In the genomic region with DNA sequence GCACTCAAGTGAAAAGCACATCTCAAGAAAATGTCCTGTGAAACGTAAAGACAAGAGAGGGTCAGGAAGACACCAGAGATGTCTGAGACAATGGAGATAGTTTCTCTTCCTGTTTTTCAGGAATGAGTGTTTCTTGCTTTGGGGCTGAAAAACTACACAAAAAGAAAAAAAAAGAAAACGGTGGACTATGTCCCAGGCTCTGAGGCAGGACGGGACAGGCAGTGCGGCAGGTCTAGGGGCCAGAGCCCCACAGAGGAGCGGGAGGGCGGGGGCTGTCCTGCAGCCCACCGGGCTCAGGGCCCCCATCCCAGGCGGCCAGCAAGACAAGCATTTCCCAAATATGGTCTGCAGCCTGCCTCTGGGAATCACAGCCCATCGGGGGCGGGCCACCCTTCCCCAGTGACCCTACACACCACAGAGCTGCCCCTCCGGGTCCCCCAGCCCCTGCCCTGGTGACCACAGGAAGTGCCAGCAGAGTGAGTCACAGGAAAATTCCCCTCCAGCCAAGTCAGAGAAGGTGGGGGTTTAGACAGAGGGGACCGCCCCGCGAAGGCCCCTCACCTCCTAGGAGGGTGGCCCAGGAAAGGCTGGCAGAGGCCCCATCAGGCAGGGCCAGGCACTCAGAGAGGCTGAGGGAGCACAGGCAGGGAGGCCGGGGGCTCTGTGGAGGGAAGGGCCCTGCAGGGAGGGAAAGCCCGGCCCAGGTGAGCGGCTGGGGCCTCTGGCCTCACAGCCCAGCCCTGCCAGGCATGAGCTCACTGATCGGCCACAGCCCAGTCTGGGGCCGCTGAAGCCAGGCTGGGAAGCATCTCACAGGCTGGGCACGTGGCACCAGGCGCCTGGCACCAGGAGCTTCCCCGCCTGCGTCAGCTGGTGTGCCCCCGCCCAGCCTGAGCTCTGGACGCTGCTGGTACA, we compare ENCODE assay signal across 1 cellular context.
TF ChIP-seq lines count a peak whose summit lies in the region.

No MANE protein-coding gene starts in this region.

TF ChIP-seq in HepG2, 621 proteins besides CTCF, POLR2A, EP300 and RAD21 (continued from another document and continues in another):
- TF ChIP-seq FOXP1 (IDR thresholded peaks at IDR 0.05) (no peak), FOXP1 (CRISPR knock-in tag; IDR thresholded peaks at IDR 0.05) (peak; percentile 19; the same call in 1 of the 2 replicates), KLF15 (CRISPR knock-in tag; IDR thresholded peaks at IDR 0.05; ENCODE audit: borderline replicate concordance) (0 out of 2 replicates have a peak, but pooled peaks have one; percentile 51), ZSCAN30 (CRISPR knock-in tag; IDR thresholded peaks at IDR 0.05) (peak; percentile 20; the same call in 1 of the 2 replicates), SAFB2 (CRISPR knock-in tag; IDR thresholded peaks at IDR 0.05; ENCODE audit: borderline replicate concordance, low read depth) (no peak; the same call in 1 of the 2 replicates), HOXA5 (CRISPR knock-in tag; IDR thresholded peaks at IDR 0.05) (peak; percentile 85), ZNF629 (CRISPR knock-in tag; conservative IDR thresholded peaks at IDR 0.05) (no peak; the same call in 1 of the 2 replicates), GTF2F1 (IDR thresholded peaks at IDR 0.05; ENCODE audit: low read length) (peak; percentile 57; the same call in 1 of the 2 replicates), ELF4 (CRISPR knock-in tag; IDR thresholded peaks at IDR 0.05; ENCODE audit: borderline replicate concordance) (no peak), BRD4 (CRISPR knock-in tag; IDR thresholded peaks at IDR 0.05) (no peak), ZNF567 (CRISPR knock-in tag; IDR thresholded peaks at IDR 0.05; ENCODE audit: borderline replicate concordance) (peak; percentile 58; the same call in 1 of the 2 replicates), ELF3 (CRISPR knock-in tag; IDR thresholded peaks at IDR 0.05) (peak; percentile 83), IRF2 (CRISPR knock-in tag; IDR thresholded peaks at IDR 0.05) (peak; percentile 94), ETV5 (CRISPR knock-in tag; IDR thresholded peaks at IDR 0.05; ENCODE audit: borderline replicate concordance) (peak; percentile 100), FOXA1 (IDR thresholded peaks at IDR 0.05) (no peak), FOXA1 (CRISPR knock-in tag; IDR thresholded peaks at IDR 0.05) (peak; percentile 29; the same call in 1 of the 2 replicates), STAG1 (CRISPR knock-in tag; IDR thresholded peaks at IDR 0.05) (peak; percentile 9; the same call in 1 of the 2 replicates), ZNF337 (CRISPR knock-in tag; IDR thresholded peaks at IDR 0.05; ENCODE audit: borderline replicate concordance, low read depth) (peak; percentile 74; the same call in 1 of the 2 replicates), ZC3H13 (CRISPR knock-in tag; IDR thresholded peaks at IDR 0.05) (0 out of 2 replicates have a peak, but pooled peaks have one; percentile 68), ZNF367 (CRISPR knock-in tag; IDR thresholded peaks at IDR 0.05; ENCODE audit: borderline replicate concordance) (no peak), BRCA1 (CRISPR knock-in tag; IDR thresholded peaks at IDR 0.05) (peak; percentile 66; the same call in 1 of the 2 replicates), HOXD1 (CRISPR knock-in tag; IDR thresholded peaks at IDR 0.05) (no peak; the same call in 1 of the 2 replicates), ZNF530 (CRISPR knock-in tag; IDR thresholded peaks at IDR 0.05; ENCODE audit: low read depth) (no peak), ZSCAN9 (CRISPR knock-in tag; IDR thresholded peaks at IDR 0.05; ENCODE audit: borderline replicate concordance) (peak; percentile 57; the same call in 1 of the 2 replicates), SYNCRIP (IDR thresholded peaks at IDR 0.05; ENCODE audit: insufficient read depth, low read depth, low read length) (no peak), SP2 (CRISPR knock-in tag; IDR thresholded peaks at IDR 0.05) (no peak), ZNF746 (CRISPR knock-in tag; IDR thresholded peaks at IDR 0.05) (peak; percentile 98), SOX5 (CRISPR knock-in tag; IDR thresholded peaks at IDR 0.05; ENCODE audit: borderline replicate concordance) (peak; percentile 83; the same call in 1 of the 2 replicates), KDM5A (IDR thresholded peaks at IDR 0.05; ENCODE audit: borderline replicate concordance, low read length) (no peak)
- TF ChIP-seq, protein P1, sequence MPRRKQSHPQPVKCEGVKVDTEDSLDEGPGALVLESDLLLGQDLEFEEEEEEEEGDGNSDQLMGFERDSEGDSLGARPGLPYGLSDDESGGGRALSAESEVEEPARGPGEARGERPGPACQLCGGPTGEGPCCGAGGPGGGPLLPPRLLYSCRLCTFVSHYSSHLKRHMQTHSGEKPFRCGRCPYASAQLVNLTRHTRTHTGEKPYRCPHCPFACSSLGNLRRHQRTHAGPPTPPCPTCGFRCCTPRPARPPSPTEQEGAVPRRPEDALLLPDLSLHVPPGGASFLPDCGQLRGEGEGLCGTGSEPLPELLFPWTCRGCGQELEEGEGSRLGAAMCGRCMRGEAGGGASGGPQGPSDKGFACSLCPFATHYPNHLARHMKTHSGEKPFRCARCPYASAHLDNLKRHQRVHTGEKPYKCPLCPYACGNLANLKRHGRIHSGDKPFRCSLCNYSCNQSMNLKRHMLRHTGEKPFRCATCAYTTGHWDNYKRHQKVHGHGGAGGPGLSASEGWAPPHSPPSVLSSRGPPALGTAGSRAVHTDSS (CRISPR knock-in tag; conservative IDR thresholded peaks at IDR 0.05), result 0 out of 2 replicates have a peak, but pooled peaks have one; percentile 62
- TF ChIP-seq, protein P2, sequence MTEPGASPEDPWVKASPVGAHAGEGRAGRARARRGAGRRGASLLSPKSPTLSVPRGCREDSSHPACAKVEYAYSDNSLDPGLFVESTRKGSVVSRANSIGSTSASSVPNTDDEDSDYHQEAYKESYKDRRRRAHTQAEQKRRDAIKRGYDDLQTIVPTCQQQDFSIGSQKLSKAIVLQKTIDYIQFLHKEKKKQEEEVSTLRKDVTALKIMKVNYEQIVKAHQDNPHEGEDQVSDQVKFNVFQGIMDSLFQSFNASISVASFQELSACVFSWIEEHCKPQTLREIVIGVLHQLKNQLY (CRISPR knock-in tag; IDR thresholded peaks at IDR 0.05), result peak; percentile 86
- TF ChIP-seq, protein P3, sequence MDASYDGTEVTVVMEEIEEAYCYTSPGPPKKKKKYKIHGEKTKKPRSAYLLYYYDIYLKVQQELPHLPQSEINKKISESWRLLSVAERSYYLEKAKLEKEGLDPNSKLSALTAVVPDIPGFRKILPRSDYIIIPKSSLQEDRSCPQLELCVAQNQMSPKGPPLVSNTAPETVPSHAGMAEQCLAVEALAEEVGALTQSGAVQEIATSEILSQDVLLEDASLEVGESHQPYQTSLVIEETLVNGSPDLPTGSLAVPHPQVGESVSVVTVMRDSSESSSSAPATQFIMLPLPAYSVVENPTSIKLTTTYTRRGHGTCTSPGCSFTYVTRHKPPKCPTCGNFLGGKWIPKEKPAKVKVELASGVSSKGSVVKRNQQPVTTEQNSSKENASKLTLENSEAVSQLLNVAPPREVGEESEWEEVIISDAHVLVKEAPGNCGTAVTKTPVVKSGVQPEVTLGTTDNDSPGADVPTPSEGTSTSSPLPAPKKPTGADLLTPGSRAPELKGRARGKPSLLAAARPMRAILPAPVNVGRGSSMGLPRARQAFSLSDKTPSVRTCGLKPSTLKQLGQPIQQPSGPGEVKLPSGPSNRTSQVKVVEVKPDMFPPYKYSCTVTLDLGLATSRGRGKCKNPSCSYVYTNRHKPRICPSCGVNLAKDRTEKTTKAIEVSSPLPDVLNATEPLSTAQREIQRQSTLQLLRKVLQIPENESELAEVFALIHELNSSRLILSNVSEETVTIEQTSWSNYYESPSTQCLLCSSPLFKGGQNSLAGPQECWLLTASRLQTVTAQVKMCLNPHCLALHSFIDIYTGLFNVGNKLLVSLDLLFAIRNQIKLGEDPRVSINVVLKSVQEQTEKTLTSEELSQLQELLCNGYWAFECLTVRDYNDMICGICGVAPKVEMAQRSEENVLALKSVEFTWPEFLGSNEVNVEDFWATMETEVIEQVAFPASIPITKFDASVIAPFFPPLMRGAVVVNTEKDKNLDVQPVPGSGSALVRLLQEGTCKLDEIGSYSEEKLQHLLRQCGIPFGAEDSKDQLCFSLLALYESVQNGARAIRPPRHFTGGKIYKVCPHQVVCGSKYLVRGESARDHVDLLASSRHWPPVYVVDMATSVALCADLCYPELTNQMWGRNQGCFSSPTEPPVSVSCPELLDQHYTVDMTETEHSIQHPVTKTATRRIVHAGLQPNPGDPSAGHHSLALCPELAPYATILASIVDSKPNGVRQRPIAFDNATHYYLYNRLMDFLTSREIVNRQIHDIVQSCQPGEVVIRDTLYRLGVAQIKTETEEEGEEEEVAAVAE (CRISPR knock-in tag; IDR thresholded peaks at IDR 0.05; ENCODE audit: borderline replicate concordance), result peak; percentile 66
- TF ChIP-seq, protein P4, sequence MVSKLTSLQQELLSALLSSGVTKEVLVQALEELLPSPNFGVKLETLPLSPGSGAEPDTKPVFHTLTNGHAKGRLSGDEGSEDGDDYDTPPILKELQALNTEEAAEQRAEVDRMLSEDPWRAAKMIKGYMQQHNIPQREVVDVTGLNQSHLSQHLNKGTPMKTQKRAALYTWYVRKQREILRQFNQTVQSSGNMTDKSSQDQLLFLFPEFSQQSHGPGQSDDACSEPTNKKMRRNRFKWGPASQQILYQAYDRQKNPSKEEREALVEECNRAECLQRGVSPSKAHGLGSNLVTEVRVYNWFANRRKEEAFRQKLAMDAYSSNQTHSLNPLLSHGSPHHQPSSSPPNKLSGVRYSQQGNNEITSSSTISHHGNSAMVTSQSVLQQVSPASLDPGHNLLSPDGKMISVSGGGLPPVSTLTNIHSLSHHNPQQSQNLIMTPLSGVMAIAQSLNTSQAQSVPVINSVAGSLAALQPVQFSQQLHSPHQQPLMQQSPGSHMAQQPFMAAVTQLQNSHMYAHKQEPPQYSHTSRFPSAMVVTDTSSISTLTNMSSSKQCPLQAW (CRISPR knock-in tag; IDR thresholded peaks at IDR 0.05), result peak; percentile 98
- TF ChIP-seq, protein P5, sequence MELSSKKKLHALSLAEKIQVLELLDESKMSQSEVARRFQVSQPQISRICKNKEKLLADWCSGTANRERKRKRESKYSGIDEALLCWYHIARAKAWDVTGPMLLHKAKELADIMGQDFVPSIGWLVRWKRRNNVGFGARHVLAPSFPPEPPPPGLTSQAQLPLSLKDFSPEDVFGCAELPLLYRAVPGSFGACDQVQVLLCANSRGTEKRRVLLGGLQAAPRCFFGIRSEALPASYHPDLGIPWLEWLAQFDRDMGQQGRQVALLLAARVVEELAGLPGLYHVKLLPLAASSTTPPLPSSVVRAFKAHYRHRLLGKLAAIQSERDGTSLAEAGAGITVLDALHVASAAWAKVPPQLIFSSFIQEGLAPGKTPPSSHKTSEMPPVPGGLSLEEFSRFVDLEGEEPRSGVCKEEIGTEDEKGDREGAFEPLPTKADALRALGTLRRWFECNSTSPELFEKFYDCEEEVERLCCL (CRISPR knock-in tag; IDR thresholded peaks at IDR 0.05; ENCODE audit: borderline replicate concordance), result 0 out of 2 replicates have a peak, but pooled peaks have one; percentile 9
- TF ChIP-seq, protein P6, sequence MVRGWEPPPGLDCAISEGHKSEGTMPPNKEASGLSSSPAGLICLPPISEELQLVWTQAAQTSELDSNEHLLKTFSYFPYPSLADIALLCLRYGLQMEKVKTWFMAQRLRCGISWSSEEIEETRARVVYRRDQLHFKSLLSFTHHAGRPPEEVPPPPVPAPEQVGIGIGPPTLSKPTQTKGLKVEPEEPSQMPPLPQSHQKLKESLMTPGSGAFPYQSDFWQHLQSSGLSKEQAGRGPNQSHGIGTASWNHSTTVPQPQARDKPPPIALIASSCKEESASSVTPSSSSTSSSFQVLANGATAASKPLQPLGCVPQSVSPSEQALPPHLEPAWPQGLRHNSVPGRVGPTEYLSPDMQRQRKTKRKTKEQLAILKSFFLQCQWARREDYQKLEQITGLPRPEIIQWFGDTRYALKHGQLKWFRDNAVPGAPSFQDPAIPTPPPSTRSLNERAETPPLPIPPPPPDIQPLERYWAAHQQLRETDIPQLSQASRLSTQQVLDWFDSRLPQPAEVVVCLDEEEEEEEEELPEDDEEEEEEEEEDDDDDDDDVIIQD (CRISPR knock-in tag; IDR thresholded peaks at IDR 0.05; ENCODE audit: low read depth), result no peak
- TF ChIP-seq, protein P7, sequence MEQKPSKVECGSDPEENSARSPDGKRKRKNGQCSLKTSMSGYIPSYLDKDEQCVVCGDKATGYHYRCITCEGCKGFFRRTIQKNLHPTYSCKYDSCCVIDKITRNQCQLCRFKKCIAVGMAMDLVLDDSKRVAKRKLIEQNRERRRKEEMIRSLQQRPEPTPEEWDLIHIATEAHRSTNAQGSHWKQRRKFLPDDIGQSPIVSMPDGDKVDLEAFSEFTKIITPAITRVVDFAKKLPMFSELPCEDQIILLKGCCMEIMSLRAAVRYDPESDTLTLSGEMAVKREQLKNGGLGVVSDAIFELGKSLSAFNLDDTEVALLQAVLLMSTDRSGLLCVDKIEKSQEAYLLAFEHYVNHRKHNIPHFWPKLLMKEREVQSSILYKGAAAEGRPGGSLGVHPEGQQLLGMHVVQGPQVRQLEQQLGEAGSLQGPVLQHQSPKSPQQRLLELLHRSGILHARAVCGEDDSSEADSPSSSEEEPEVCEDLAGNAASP (CRISPR knock-in tag; IDR thresholded peaks at IDR 0.05; ENCODE audit: borderline replicate concordance), result peak; percentile 86
- TF ChIP-seq, protein P8, sequence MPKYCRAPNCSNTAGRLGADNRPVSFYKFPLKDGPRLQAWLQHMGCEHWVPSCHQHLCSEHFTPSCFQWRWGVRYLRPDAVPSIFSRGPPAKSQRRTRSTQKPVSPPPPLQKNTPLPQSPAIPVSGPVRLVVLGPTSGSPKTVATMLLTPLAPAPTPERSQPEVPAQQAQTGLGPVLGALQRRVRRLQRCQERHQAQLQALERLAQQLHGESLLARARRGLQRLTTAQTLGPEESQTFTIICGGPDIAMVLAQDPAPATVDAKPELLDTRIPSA (CRISPR knock-in tag; IDR thresholded peaks at IDR 0.05; ENCODE audit: borderline replicate concordance), result no peak; the same call in 1 of the 2 replicates
- TF ChIP-seq, protein P9, sequence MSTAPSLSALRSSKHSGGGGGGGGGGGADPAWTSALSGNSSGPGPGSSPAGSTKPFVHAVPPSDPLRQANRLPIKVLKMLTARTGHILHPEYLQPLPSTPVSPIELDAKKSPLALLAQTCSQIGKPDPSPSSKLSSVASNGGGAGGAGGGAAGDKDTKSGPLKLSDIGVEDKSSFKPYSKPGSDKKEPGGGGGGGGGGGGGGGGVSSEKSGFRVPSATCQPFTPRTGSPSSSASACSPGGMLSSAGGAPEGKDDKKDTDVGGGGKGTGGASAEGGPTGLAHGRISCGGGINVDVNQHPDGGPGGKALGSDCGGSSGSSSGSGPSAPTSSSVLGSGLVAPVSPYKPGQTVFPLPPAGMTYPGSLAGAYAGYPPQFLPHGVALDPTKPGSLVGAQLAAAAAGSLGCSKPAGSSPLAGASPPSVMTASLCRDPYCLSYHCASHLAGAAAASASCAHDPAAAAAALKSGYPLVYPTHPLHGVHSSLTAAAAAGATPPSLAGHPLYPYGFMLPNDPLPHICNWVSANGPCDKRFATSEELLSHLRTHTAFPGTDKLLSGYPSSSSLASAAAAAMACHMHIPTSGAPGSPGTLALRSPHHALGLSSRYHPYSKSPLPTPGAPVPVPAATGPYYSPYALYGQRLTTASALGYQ (CRISPR knock-in tag; IDR thresholded peaks at IDR 0.05), result peak; percentile 93; the same call in 1 of the 2 replicates
- TF ChIP-seq, protein P10, sequence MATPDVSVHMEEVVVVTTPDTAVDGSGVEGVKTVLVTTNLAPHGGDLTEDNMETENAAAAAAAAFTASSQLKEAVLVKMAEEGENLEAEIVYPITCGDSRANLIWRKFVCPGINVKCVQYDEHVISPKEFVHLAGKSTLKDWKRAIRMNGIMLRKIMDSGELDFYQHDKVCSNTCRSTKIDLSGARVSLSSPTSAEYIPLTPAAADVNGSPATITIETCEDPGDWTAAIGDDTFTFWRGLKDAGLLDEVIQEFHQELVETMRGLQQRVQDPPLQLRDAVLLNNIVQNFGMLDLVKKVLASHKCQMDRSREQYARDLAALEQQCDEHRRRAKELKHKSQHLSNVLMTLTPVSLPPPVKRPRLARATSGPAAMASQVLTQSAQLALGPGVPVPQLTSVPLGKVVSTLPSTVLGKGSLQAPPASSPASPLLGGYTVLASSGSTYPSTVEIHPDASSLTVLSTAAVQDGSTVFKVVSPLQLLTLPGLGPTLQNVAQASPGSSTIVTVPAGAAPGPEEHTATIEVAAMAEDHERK (CRISPR knock-in tag; IDR thresholded peaks at IDR 0.05; ENCODE audit: low read depth), result 0 out of 2 replicates have a peak, but pooled peaks have one; percentile 26
